21 cellular contexts compared by ENCODE assay signal in the genomic region with DNA sequence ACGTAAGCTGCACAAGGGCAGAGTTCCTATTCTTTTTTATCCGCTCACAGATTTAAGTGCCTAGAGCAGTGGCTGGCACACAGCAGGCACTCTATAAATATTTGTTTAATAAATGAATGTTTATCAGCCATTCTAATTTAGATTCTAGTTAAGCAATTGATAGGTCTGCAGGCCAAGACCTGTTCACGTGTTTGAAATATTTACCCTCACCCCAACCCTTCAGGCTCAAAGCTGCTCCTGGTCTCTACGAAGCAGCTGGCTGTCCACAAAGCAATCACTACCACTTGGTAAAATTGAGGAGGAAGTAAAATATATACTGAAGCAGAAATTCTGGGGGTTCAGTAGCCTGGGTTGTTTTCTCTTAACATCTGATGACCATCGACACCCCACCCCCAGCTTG.
"Had no signal": no experiment of that assay in that cellular context is flagged by ENCODE, and none has a peak within 500 bp of the region (broad histone marks: within the 10 kb centered on the region; RNA-seq: fewer than 3 reads in every experiment).

No MANE protein-coding gene starts in this region.

- H3K27me3 ChIP-seq: esophagus muscularis mucosa, gastrocnemius medialis, thyroid gland had no signal

- H3K4me3 ChIP-seq: coronary artery, esophagus muscularis mucosa, gastrocnemius medialis, lower lobe of right lung, thyroid gland had no signal

- H3K9me3 Mint-ChIP-seq: activated naive CD4-positive, alpha-beta T cell treated with anti-CD3 and anti-CD28 coated beads, Interleukin-2, amount 50 U/mL, for 24 hours; stimulated activated naive CD8-positive, alpha-beta T cell treated with anti-CD3 and anti-CD28 coated beads, Interleukin-15, Interleukin-2, amounts not matched to agents 100 ng/mL and 50 ng/mL, for 24 hours; T-cell had no signal

- H3K4me3 Mint-ChIP-seq: activated naive CD4-positive, alpha-beta T cell treated with anti-CD3 and anti-CD28 coated beads, Interleukin-2, amount 50 U/mL, for 24 hours; naive B cell; stimulated activated naive CD8-positive, alpha-beta T cell treated with anti-CD3 and anti-CD28 coated beads, Interleukin-15, Interleukin-2, amounts not matched to agents 100 ng/mL and 50 ng/mL, for 24 hours; T-cell had no signal

- H3K27me3 Mint-ChIP-seq: activated naive CD4-positive, alpha-beta T cell treated with anti-CD3 and anti-CD28 coated beads, Interleukin-2, amount 50 U/mL, for 24 hours; naive B cell; stimulated activated naive CD8-positive, alpha-beta T cell treated with anti-CD3 and anti-CD28 coated beads, Interleukin-15, Interleukin-2, amounts not matched to agents 100 ng/mL and 50 ng/mL, for 24 hours; T-cell had no signal

- H3K27ac ChIP-seq: coronary artery, esophagus muscularis mucosa, gastrocnemius medialis, lower lobe of right lung, thyroid gland, WERI-Rb-1 had no signal

- ATAC-seq: gastrocnemius medialis, left colon, lower lobe of right lung, T-cell had no signal

- DNase-seq: activated gamma-delta T cell treated with Interleukin-2 at 50 U/mL for 16 hours; activated T-cell treated with anti-CD3 and anti-CD28 coated beads, Interleukin-2, amount 50 U/mL, for 1 hour; anterior cingulate cortex; cerebellar nuclear complex; gastrocnemius medialis; head of caudate nucleus; hypothalamus; islet precursor cell; left colon; lower lobe of right lung; naive B cell; retina; stimulated activated CD4-positive, alpha-beta T cell treated with anti-CD3 and anti-CD28 coated beads, Interleukin-4, amount 100 ng/mL, for 24 hours; substantia nigra; T-cell; thyroid gland; WERI-Rb-1 had no signal

- H3K9me3 ChIP-seq: esophagus muscularis mucosa, gastrocnemius medialis, lower lobe of right lung, thyroid gland had no signal

- H3K4me1 Mint-ChIP-seq: activated naive CD4-positive, alpha-beta T cell treated with anti-CD3 and anti-CD28 coated beads, Interleukin-2, amount 50 U/mL, for 24 hours; T-cell had no signal

- H3K27ac Mint-ChIP-seq: activated naive CD4-positive, alpha-beta T cell treated with anti-CD3 and anti-CD28 coated beads, Interleukin-2, amount 50 U/mL, for 24 hours; stimulated activated naive CD8-positive, alpha-beta T cell treated with anti-CD3 and anti-CD28 coated beads, Interleukin-15, Interleukin-2, amounts not matched to agents 100 ng/mL and 50 ng/mL, for 24 hours; T-cell had no signal

- H3K4me1 ChIP-seq: lower lobe of right lung, thyroid gland had no signal

- H3K36me3 Mint-ChIP-seq: activated naive CD4-positive, alpha-beta T cell treated with anti-CD3 and anti-CD28 coated beads, Interleukin-2, amount 50 U/mL, for 24 hours; naive B cell; T-cell had no signal
